Comparison of ENCODE assay signal across 18 cellular contexts in the genomic region with DNA sequence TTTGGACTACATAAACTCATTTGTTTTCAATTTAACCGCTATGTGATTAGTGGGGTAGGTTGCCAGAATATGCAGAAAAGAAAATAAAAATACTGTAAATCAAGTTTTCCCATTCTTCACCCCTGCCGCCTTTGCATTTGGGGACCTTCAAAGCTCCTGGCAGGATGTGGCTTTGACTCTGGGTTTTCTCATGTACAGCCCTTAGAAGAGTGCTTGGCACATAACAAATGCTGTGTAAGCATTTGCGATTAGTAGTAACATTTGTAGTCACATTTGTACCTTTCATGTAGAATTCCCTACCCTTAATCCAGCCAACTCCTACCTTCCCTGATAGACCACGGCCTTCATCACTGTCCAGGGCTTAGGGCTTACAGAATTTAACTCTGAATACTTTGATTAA.
DNase-seq lines count a peak whose midpoint lies in the region; ATAC-seq and TF ChIP-seq lines count a peak whose summit lies in the region.
"Had no signal": no experiment of that assay in that cellular context is flagged by ENCODE, and none has a peak within 500 bp of the region (broad histone marks: within the 10 kb centered on the region; RNA-seq: fewer than 3 reads in every experiment).

No MANE protein-coding gene starts in this region.

- peaks cover 7% of the 10 kb centered on the region for H3K4me1 Mint-ChIP-seq in central memory CD8-positive, alpha-beta T cell

- 0 out of 2 replicates have a peak overlapping the region, but pooled peaks have one; percentile 0 for H2AFZ ChIP-seq in SK-N-SH (ENCODE audit: low read depth)
- no peak overlapping the region for H2AFZ ChIP-seq in smooth muscle cell (ENCODE audit: low read depth)

- H3K4me3 Mint-ChIP-seq in central memory CD8-positive, alpha-beta T cell = no peak overlapping the region
- H3K4me3 Mint-ChIP-seq: stimulated activated effector memory CD8-positive, alpha-beta T cell treated with anti-CD3 and anti-CD28 coated beads, Interleukin-12 subunit alpha, Interleukin-12 subunit beta, amount 100 ng/mL, for 72 hours had no signal

- peak overlapping the region; percentile 51; the same call in 1 of the 2 replicates for H3K4me2 ChIP-seq in SK-N-SH
- H3K4me2 ChIP-seq in smooth muscle cell = peak overlapping the region; percentile 33

- TF ChIP-seq EP300 in SK-N-SH (IDR thresholded peaks at IDR 0.05; ENCODE audit: borderline replicate concordance in 1 of 2, low read depth in 1 of 2, low read length in 1 of 2) = no peak

- H3K36me3 Mint-ChIP-seq in central memory CD8-positive, alpha-beta T cell (ENCODE audit: insufficient read depth) = no peaks in the 10 kb centered on the region
- H3K36me3 Mint-ChIP-seq: stimulated activated effector memory CD8-positive, alpha-beta T cell treated with anti-CD3 and anti-CD28 coated beads, Interleukin-12 subunit alpha, Interleukin-12 subunit beta, amount 100 ng/mL, for 72 hours had no signal

- H3K36me3 ChIP-seq in SK-N-SH (replicated peaks in 1 of 2; ENCODE audit: control insufficient read depth in 1 of 2, insufficient read depth in 2 of 2, low read length in 1 of 2) (no peaks in the 10 kb centered on the region), smooth muscle cell (ENCODE audit: low read depth) (no peaks in the 10 kb centered on the region)
- H3K36me3 ChIP-seq: upper lobe of right lung had no signal

- H3K27me3 ChIP-seq in SK-N-SH (ENCODE audit: insufficient read depth) = no peaks in the 10 kb centered on the region
- H3K27me3 ChIP-seq in smooth muscle cell (ENCODE audit: low read depth) = no peaks in the 10 kb centered on the region
- H3K27me3 ChIP-seq: upper lobe of right lung had no signal

- peak in 4 of 6 experiments; percentile 7 to 58 (median 46) for DNase-seq in stimulated activated naive CD4-positive, alpha-beta T cell (lab: John Stamatoyannopoulos, UW)
- no peak for DNase-seq in stimulated activated naive CD4-positive, alpha-beta T cell treated with Interleukin-2 at 50 U/mL for 16 hours (lab: John Stamatoyannopoulos, UW)
- DNase-seq in SK-N-SH = no peak
- no peak for DNase-seq in central memory CD8-positive, alpha-beta T cell (ENCODE audit: low spot score in 2 of 2)
- no peak for DNase-seq in smooth muscle cell (lab: John Stamatoyannopoulos, UW; ENCODE audit: unreplicated experiment)
- DNase-seq in inferior parietal cortex (ENCODE audit: extremely low spot score) = no peak
- DNase-seq in midbrain (lab: John Stamatoyannopoulos, UW) = no peak
- DNase-seq: activated gamma-delta T cell, caudate nucleus, DMS53, GOT3, NCI-H1048, NCI-H2171, nucleus accumbens, SHP77, upper lobe of right lung had no signal

- no peak for TF ChIP-seq RAD21 in SK-N-SH (IDR thresholded peaks at IDR 0.05; ENCODE audit: low read length)

- H3K4me1 ChIP-seq in SK-N-SH (ENCODE audit: control insufficient read depth in 1 of 2, insufficient read depth in 2 of 2, low read depth in 1 of 2, low read length in 1 of 2) = peaks cover 5 to 30% of the 10 kb centered on the region in 2 experiments; a peak in 3 of 4 replicates
- H3K4me1 ChIP-seq in smooth muscle cell (ENCODE audit: low read depth) = peaks cover 18% of the 10 kb centered on the region

- H4K20me1 ChIP-seq in SK-N-SH (ENCODE audit: insufficient read depth) (no peaks in the 10 kb centered on the region), smooth muscle cell (ENCODE audit: low read depth) (no peaks in the 10 kb centered on the region)

- H3K79me2 ChIP-seq in SK-N-SH (ENCODE audit: insufficient read depth) (no peaks in the 10 kb centered on the region), smooth muscle cell (ENCODE audit: low read depth) (no peaks in the 10 kb centered on the region)

- peaks cover 18% of the 10 kb centered on the region for H3F3A ChIP-seq in SK-N-SH (replicated peaks; ENCODE audit: insufficient read depth)
- H3F3A ChIP-seq in smooth muscle cell (ENCODE audit: low read depth) = peaks cover 21% of the 10 kb centered on the region

- no peaks in the 10 kb centered on the region for H3K9me3 ChIP-seq in SK-N-SH
- H3K9me3 ChIP-seq in smooth muscle cell (replicated peaks; ENCODE audit: low read depth) = no peaks in the 10 kb centered on the region
- H3K9me3 ChIP-seq: upper lobe of right lung had no signal

- no peak overlapping the region for H3K27ac Mint-ChIP-seq in central memory CD8-positive, alpha-beta T cell (ENCODE audit: low read depth)
- H3K27ac Mint-ChIP-seq: stimulated activated effector memory CD8-positive, alpha-beta T cell treated with anti-CD3 and anti-CD28 coated beads, Interleukin-12 subunit alpha, Interleukin-12 subunit beta, amount 100 ng/mL, for 72 hours had no signal

- H3K27me3 Mint-ChIP-seq in central memory CD8-positive, alpha-beta T cell = peaks cover 39% of the 10 kb centered on the region

- no peaks in the 10 kb centered on the region for H3K9me2 ChIP-seq in SK-N-SH

- TF ChIP-seq CTCF in SK-N-SH (IDR thresholded peaks at IDR 0.05) = no peak
- TF ChIP-seq CTCF in smooth muscle cell (IDR thresholded peaks at IDR 0.05; ENCODE audit: borderline replicate concordance, insufficient read depth, poor library complexity, severe bottlenecking) = no peak

- H3K4me3 ChIP-seq in SK-N-SH (ENCODE audit: low read depth in 2 of 2, low read length in 1 of 2) (no peak overlapping the region), smooth muscle cell (no peak overlapping the region)
- H3K4me3 ChIP-seq: upper lobe of right lung had no signal

- H3K27ac ChIP-seq in SK-N-SH (ENCODE audit: low read depth in 2 of 2, low read length in 1 of 2) (peak overlapping the region in 1 of 2 experiments; percentile 81; a peak in 2 of 4 replicates), smooth muscle cell (ENCODE audit: low read depth) (peak overlapping the region; percentile 88)

- WGBS in SK-N-SH (ENCODE audit: low lambda C conversion rate) = 78% methylated on average over 4 of the region's 4 CpGs
- 61% methylated on average over 4 of the region's 4 CpGs for WGBS in smooth muscle cell (ENCODE audit: low lambda C conversion rate)

- ATAC-seq in central memory CD8-positive, alpha-beta T cell (replicated peaks; ENCODE audit: extremely low read depth, poor library complexity, severe bottlenecking) = peak; percentile 52
- ATAC-seq in HG03039 (IDR thresholded peaks at IDR 0.05; ENCODE audit: unreplicated experiment) = no peak
- ATAC-seq: stimulated activated effector memory CD8-positive, alpha-beta T cell treated with anti-CD3 and anti-CD28 coated beads, Interleukin-12 subunit alpha, Interleukin-12 subunit beta, amount 100 ng/mL, for 72 hours; upper lobe of right lung had no signal

- POLR2A ChIA-PET in SK-N-SH (lab: Yijun Ruan, JAX) = no interaction called here

- H3K9ac ChIP-seq in SK-N-SH (peak overlapping the region; percentile 1; the same call in 1 of the 2 replicates), smooth muscle cell (ENCODE audit: low read depth) (peak overlapping the region; percentile 72)

- no peaks in the 10 kb centered on the region for H3K9me3 Mint-ChIP-seq in central memory CD8-positive, alpha-beta T cell
- H3K9me3 Mint-ChIP-seq: stimulated activated effector memory CD8-positive, alpha-beta T cell treated with anti-CD3 and anti-CD28 coated beads, Interleukin-12 subunit alpha, Interleukin-12 subunit beta, amount 100 ng/mL, for 72 hours had no signal

- CTCF ChIA-PET in SK-N-SH (lab: Yijun Ruan, JAX) = no interaction called here

TF ChIP-seq in SK-N-SH, 30 proteins besides CTCF, POLR2A, EP300 and RAD21:
- no peak for TF ChIP-seq RFX5 (IDR thresholded peaks at IDR 0.05; ENCODE audit: low read length)

Comparison
In these comparisons a context has a peak if more than half of its experiments do, and no peak if none do; other contexts are left out.
1. DNase-seq: peak in stimulated activated naive CD4-positive, alpha-beta T cell (4 of 6); none in stimulated activated naive CD4-positive, alpha-beta T cell treated with Interleukin-2 at 50 U/mL for 16 hours (single experiment), SK-N-SH (single experiment), central memory CD8-positive, alpha-beta T cell (0 of 2), smooth muscle cell (single experiment), inferior parietal cortex (single experiment) and midbrain (single experiment).